8 cellular contexts compared by ENCODE assay signal in genomic region chr7:129530881-129531391, GRCh38. TPM values are rescaled to one million over a fixed set of nuclear protein-coding genes. Genes with fewer than 3 reads are reported as not detected.
DNase-seq lines count a peak whose midpoint lies in the region; ATAC-seq and TF ChIP-seq lines count a peak whose summit lies in the region.
"Had no signal": no experiment of that assay in that cellular context is flagged by ENCODE, and none has a peak within 500 bp of the region (broad histone marks: within the 10 kb centered on the region; RNA-seq: fewer than 3 reads in every experiment).

No MANE protein-coding gene starts in this region.

- intact Hi-C loops in upper lobe of right lung (cut with DNase I), result no loop called here

- H3K27me3 ChIP-seq in upper lobe of right lung, result no peaks in the 10 kb centered on the region
- H3K27me3 ChIP-seq in SJCRH30, result no peaks in the 10 kb centered on the region

- no peaks in the 10 kb centered on the region for H3K4me1 ChIP-seq in upper lobe of right lung
- H3K4me1 ChIP-seq in SJCRH30, result no peaks in the 10 kb centered on the region

- TF ChIP-seq CTCF in upper lobe of right lung (IDR thresholded peaks at IDR 0.05), result no peak

- H3K9me3 ChIP-seq in upper lobe of right lung, result no peaks in the 10 kb centered on the region
- H3K9me3 ChIP-seq in SJCRH30 (replicated peaks), result no peaks in the 10 kb centered on the region

- H3K36me3 ChIP-seq in upper lobe of right lung (no peaks in the 10 kb centered on the region), SJCRH30 (no peaks in the 10 kb centered on the region)

- H3K4me3 ChIP-seq in upper lobe of right lung (no peak overlapping the region), SJCRH30 (no peak overlapping the region)

- no peak overlapping the region for H3K27ac ChIP-seq in upper lobe of right lung
- H3K27ac ChIP-seq in SJCRH30, result no peak overlapping the region

- DNase-seq in LHCN-M2 (ENCODE audit: low read depth) (peak; percentile 85), hepatic stellate cell (ENCODE audit: low spot score) (peak; percentile 30), upper lobe of right lung (no peak), SJCRH30 (no peak)
- peak; percentile 58 for DNase-seq in activated CD8-positive, alpha-beta memory T cell treated with anti-CD3 and anti-CD28 coated beads, Interleukin-2, amount 50 U/mL, for 48 hours
- peak; percentile 14 for DNase-seq in stimulated activated CD8-positive, alpha-beta memory T cell treated with anti-CD3 and anti-CD28 coated beads, Interleukin-7, amount 100 ng/mL, for 24 hours (ENCODE audit: low read depth)
- DNase-seq: KBM-7 had no signal

- ATAC-seq in upper lobe of right lung (no peak), HG03139 (IDR thresholded peaks at IDR 0.05; ENCODE audit: unreplicated experiment) (no peak)

RNA-seq across cellular contexts. Expression of gene SMKR1, which starts 28.6 kb away (rescaled TPM):
- total RNA-seq in LHCN-M2 (2014; rRNA removed), result 0.46 and 0.71 TPM in 2 replicates
- polyA plus RNA-seq in LHCN-M2 (2012), result 0.38 TPM
- not detected for total RNA-seq in upper lobe of right lung
- not detected in 2 replicates for total RNA-seq in SJCRH30 (2014; rRNA removed; shearing (Covaris generic))

Comparison
In these comparisons a context has a peak if more than half of its experiments do, and no peak if none do; other contexts are left out.
1. DNase-seq: peak in LHCN-M2 (single experiment), activated CD8-positive, alpha-beta memory T cell treated with anti-CD3 and anti-CD28 coated beads, Interleukin-2, amount 50 U/mL, for 48 hours (single experiment), hepatic stellate cell (single experiment) and stimulated activated CD8-positive, alpha-beta memory T cell treated with anti-CD3 and anti-CD28 coated beads, Interleukin-7, amount 100 ng/mL, for 24 hours (single experiment); none in upper lobe of right lung (single experiment) and SJCRH30 (0 of 2).